In genomic region chr10:80204801-80205477, GRCh38 we compare ENCODE assay signal across 8 cellular contexts. TPM values are rescaled to one million over a fixed set of nuclear protein-coding genes. Genes with fewer than 3 reads are reported as not detected.
A peak's percentile ranks its signal among the peaks of the same experiment; 100 is the strongest.
DNase-seq lines count a peak whose midpoint lies in the region; ATAC-seq and TF ChIP-seq lines count a peak whose summit lies in the region.

No MANE protein-coding gene starts in this region.

- H3K27ac Mint-ChIP-seq in CD4-positive, alpha-beta memory T cell: peak overlapping the region; percentile 83 to 97 (median 93)
- H3K27ac Mint-ChIP-seq in WTC11: peak overlapping the region; percentile 94
- peak overlapping the region; percentile 85 to 97 (median 93) for H3K27ac Mint-ChIP-seq in naive thymus-derived CD8-positive, alpha-beta T cell

- no peaks in the 10 kb centered on the region for H3K9me3 ChIP-seq in CD4-positive, alpha-beta memory T cell (ENCODE audit: control insufficient read depth in 1 of 2, low read length in 2 of 2)

- no peaks in the 10 kb centered on the region for H3K9me3 Mint-ChIP-seq in CD4-positive, alpha-beta memory T cell
- no peaks in the 10 kb centered on the region for H3K9me3 Mint-ChIP-seq in WTC11
- no peaks in the 10 kb centered on the region for H3K9me3 Mint-ChIP-seq in naive thymus-derived CD8-positive, alpha-beta T cell

- no peaks in the 10 kb centered on the region for H3K27me3 ChIP-seq in CD4-positive, alpha-beta memory T cell (ENCODE audit: insufficient read depth, low read length)

- H3K4me1 ChIP-seq in CD4-positive, alpha-beta memory T cell (ENCODE audit: insufficient read depth, low read length): peaks cover 61% of the 10 kb centered on the region

- intact Hi-C loops in CD4-positive, alpha-beta memory T cell (cut with micrococcal nuclease): loop anchor here (1.0 to 5.0 kb wide), 9 partner anchors 9 to 758 kb away; partner anchors contain the start of genes TMEM254, TSPAN14 and ZCCHC24

- POLR2A ChIA-PET in CD4-positive, alpha-beta memory T cell (lab: Charles Lee; ENCODE audit: partially characterized antibody): interaction anchor here (1.0 to 4.9 kb wide), 13 partner anchors 10 to 125 kb away, joined by 3 to 186 read pairs (median 11); no protein-coding TSS in a partner anchor
- POLR2A ChIA-PET in WTC11 (lab: Charles Lee): interaction anchor here (1.4 kb wide), 1 partner anchor 10 kb away, joined by 6 read pairs; no protein-coding TSS in a partner anchor
- POLR2A ChIA-PET in naive thymus-derived CD8-positive, alpha-beta T cell (lab: Charles Lee): interaction anchor here (0.6 to 6.8 kb wide), 11 partner anchors 10 to 126 kb away, joined by 3 to 232 read pairs (median 4); no protein-coding TSS in a partner anchor

- no peaks in the 10 kb centered on the region for H3K27me3 Mint-ChIP-seq in CD4-positive, alpha-beta memory T cell
- H3K27me3 Mint-ChIP-seq in WTC11 (ENCODE audit: low read depth): peaks cover 13% of the 10 kb centered on the region
- H3K27me3 Mint-ChIP-seq in naive thymus-derived CD8-positive, alpha-beta T cell: no peaks in the 10 kb centered on the region

- H3K4me1 Mint-ChIP-seq in CD4-positive, alpha-beta memory T cell: peaks cover 40 to 64% (median 55%) of the 10 kb centered on the region in 4 donors
- peaks cover 62% of the 10 kb centered on the region for H3K4me1 Mint-ChIP-seq in WTC11
- H3K4me1 Mint-ChIP-seq in naive thymus-derived CD8-positive, alpha-beta T cell: peaks cover 40 to 68% (median 59%) of the 10 kb centered on the region in 4 donors

- no peak for TF ChIP-seq CTCF in WTC11 (IDR thresholded peaks at IDR 0.05)

- DNase-seq in CD4-positive, alpha-beta memory T cell: peak in 1 of 5 donors; percentile 67
- DNase-seq in WTC11 (ENCODE audit: low spot score) (no peak), erythroblast (lab: John Stamatoyannopoulos, UW) (peak; percentile 52 to 61), DMS153 (lab: John Stamatoyannopoulos, UW) (no peak), NCI-H1105 (lab: John Stamatoyannopoulos, UW) (no peak)
- DNase-seq in naive thymus-derived CD8-positive, alpha-beta T cell: peak in 8 of 10 donors; percentile 27 to 72 (median 52)

- H3K36me3 ChIP-seq in CD4-positive, alpha-beta memory T cell (ENCODE audit: insufficient read depth, low read length): peaks cover 11% of the 10 kb centered on the region

- TF ChIP-seq POLR2A in erythroblast (IDR thresholded peaks at IDR 0.05; ENCODE audit: low read length): no peak

- ATAC-seq in GM19455 (IDR thresholded peaks at IDR 0.05; ENCODE audit: unreplicated experiment): peak; percentile 47
- peak; percentile 30 for ATAC-seq in HG03460 (IDR thresholded peaks at IDR 0.05; ENCODE audit: unreplicated experiment)
- ATAC-seq in WTC11: peak; percentile 9
- peak; percentile 57 to 58 for ATAC-seq in naive thymus-derived CD8-positive, alpha-beta T cell

- H3K27ac ChIP-seq in CD4-positive, alpha-beta memory T cell (ENCODE audit: low read depth, low read length): peak overlapping the region; percentile 82

- CTCF ChIA-PET in CD4-positive, alpha-beta memory T cell (lab: Charles Lee; ENCODE audit: partially characterized antibody): interaction anchor here (0.7 to 4.2 kb wide), 8 partner anchors 16 to 61 kb away, joined by 3 to 92 read pairs (median 8); no protein-coding TSS in a partner anchor
- CTCF ChIA-PET in WTC11 (lab: Charles Lee): interaction anchor here (0.9 to 1.9 kb wide), 4 partner anchors 26 to 61 kb away, joined by 3 to 14 read pairs (median 5); no protein-coding TSS in a partner anchor

- peak overlapping the region; percentile 63 to 91 for H3K4me3 ChIP-seq in CD4-positive, alpha-beta memory T cell (ENCODE audit: low read length in 2 of 2)

- peak overlapping the region; percentile 80 to 99 (median 90) for H3K4me3 Mint-ChIP-seq in CD4-positive, alpha-beta memory T cell
- H3K4me3 Mint-ChIP-seq in WTC11: peak overlapping the region; percentile 86
- H3K4me3 Mint-ChIP-seq in naive thymus-derived CD8-positive, alpha-beta T cell: peak overlapping the region; percentile 80 to 99 (median 96)

- H3K36me3 Mint-ChIP-seq in CD4-positive, alpha-beta memory T cell: peaks cover 13 to 32% of the 10 kb centered on the region in 2 donors
- no peaks in the 10 kb centered on the region for H3K36me3 Mint-ChIP-seq in WTC11
- H3K36me3 Mint-ChIP-seq in naive thymus-derived CD8-positive, alpha-beta T cell: peaks cover 0 to 18% (median 0%) of the 10 kb centered on the region in 3 donors

TF ChIP-seq in WTC11, 78 proteins besides CTCF, POLR2A, EP300 and RAD21:
- TF ChIP-seq STAT6 (CRISPR knock-in tag; conservative IDR thresholded peaks at IDR 0.05; ENCODE audit: low read depth) (no peak), AFF4 (CRISPR knock-in tag; IDR thresholded peaks at IDR 0.05; ENCODE audit: borderline replicate concordance) (no peak), NR3C1 (CRISPR knock-in tag; conservative IDR thresholded peaks at IDR 0.05; ENCODE audit: low read depth) (no peak), NFE2L1 (CRISPR knock-in tag; IDR thresholded peaks at IDR 0.05) (no peak), ZNF396 (CRISPR knock-in tag; IDR thresholded peaks at IDR 0.05; ENCODE audit: borderline replicate concordance) (no peak), RELA (CRISPR knock-in tag; IDR thresholded peaks at IDR 0.05; ENCODE audit: borderline replicate concordance) (peak; percentile 23; the same call in 1 of the 2 replicates), NR2C2 (CRISPR knock-in tag; IDR thresholded peaks at IDR 0.05) (no peak), FOXP1 (CRISPR knock-in tag; IDR thresholded peaks at IDR 0.05; ENCODE audit: borderline replicate concordance) (no peak), ATF3 (CRISPR knock-in tag; conservative IDR thresholded peaks at IDR 0.05) (no peak)

RNA-seq across cellular contexts. Expression of gene ANXA11, which starts 0.4 kb away (rescaled TPM):
- total RNA-seq in CD4-positive, alpha-beta memory T cell: 100 to 1,000 TPM; 202 to 211 TPM
- 100 to 1,000 TPM; 173 to 342 TPM for polyA plus RNA-seq in CD4-positive, alpha-beta memory T cell
- 67.5 to 83.3 TPM (median 80.1 TPM) in 3 replicates for total RNA-seq in WTC11 (2021)
- total RNA-seq in naive thymus-derived CD8-positive, alpha-beta T cell: 100 to 1,000 TPM; 199 to 225 TPM
- 100 to 1,000 TPM; 199 to 294 (median 265) TPM for polyA plus RNA-seq in naive thymus-derived CD8-positive, alpha-beta T cell

Comparison
In these comparisons a context has a peak if more than half of its experiments do, and no peak if none do; other contexts are left out.
1. DNase-seq: peak in erythroblast (2 of 2) and naive thymus-derived CD8-positive, alpha-beta T cell (8 of 10); none in WTC11 (single experiment), DMS153 (single experiment) and NCI-H1105 (single experiment).
2. Peak in every context shown above with its lines, with median percentiles within 50 percentile points of each other: H3K27ac Mint-ChIP-seq, H3K4me3 Mint-ChIP-seq and ATAC-seq.